In the genomic region with DNA sequence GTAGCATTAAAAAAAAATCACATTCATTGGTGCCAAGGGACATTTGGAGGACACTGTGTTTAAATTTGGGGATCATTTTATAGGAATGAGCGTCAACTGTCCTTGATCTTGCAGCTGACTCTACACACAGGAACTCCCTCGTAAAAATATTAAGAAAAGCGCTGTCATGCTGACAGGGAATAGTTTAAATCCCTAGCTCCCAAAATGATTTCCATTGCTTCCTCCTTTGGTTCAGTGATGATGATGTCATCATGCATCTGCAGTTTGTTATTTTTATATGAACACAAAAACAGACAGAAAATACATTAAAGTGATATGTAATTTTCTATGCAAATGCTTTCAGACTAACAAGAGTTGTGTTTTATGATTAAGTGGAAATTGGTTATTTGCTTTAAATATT, we compare ENCODE assay signal across 24 cellular contexts.
"Had no signal": no experiment of that assay in that cellular context is flagged by ENCODE, and none has a peak within 500 bp of the region (broad histone marks: within the 10 kb centered on the region; RNA-seq: fewer than 3 reads in every experiment).

No MANE protein-coding gene starts in this region.

- H3K27ac Mint-ChIP-seq: activated CD8-positive, alpha-beta T cell treated with anti-CD3 and anti-CD28 coated beads, Interleukin-2, amount 10 ng/mL, durations not matched to agents 7 days and 5 days; activated naive CD4-positive, alpha-beta T cell treated with anti-CD3 and anti-CD28 coated beads, Interleukin-2, amount 50 U/mL, for 24 hours; activated T-helper 1 cell treated with anti-CD3 and anti-CD28 coated beads, Interleukin-12 subunit alpha, Interleukin-12 subunit beta, Interleukin-2, Interleukin-4 antibody, amounts not matched to agents 30 ng/mL and 10 ng/mL and 1 ng/mL, durations not matched to agents 14 hours and 24 hours and 36 hours; effector memory CD8-positive, alpha-beta T cell; natural killer cell; progenitor cell of endocrine pancreas had no signal

- H3K27ac ChIP-seq: esophagus muscularis mucosa, tibial artery, WERI-Rb-1 had no signal

- H3K9me3 Mint-ChIP-seq: activated naive CD4-positive, alpha-beta T cell treated with anti-CD3 and anti-CD28 coated beads, Interleukin-2, amount 50 U/mL, for 24 hours; activated T-helper 1 cell treated with anti-CD3 and anti-CD28 coated beads, Interleukin-12 subunit alpha, Interleukin-12 subunit beta, Interleukin-2, Interleukin-4 antibody, amounts not matched to agents 30 ng/mL and 10 ng/mL and 1 ng/mL, durations not matched to agents 14 hours and 24 hours and 36 hours; brain; effector memory CD8-positive, alpha-beta T cell; natural killer cell had no signal

- H3K4me3 Mint-ChIP-seq: activated CD8-positive, alpha-beta T cell treated with anti-CD3 and anti-CD28 coated beads, Interleukin-2, amount 10 ng/mL, durations not matched to agents 7 days and 5 days; activated naive CD4-positive, alpha-beta T cell treated with anti-CD3 and anti-CD28 coated beads, Interleukin-2, amount 50 U/mL, for 24 hours; activated T-helper 1 cell treated with anti-CD3 and anti-CD28 coated beads, Interleukin-12 subunit alpha, Interleukin-12 subunit beta, Interleukin-2, Interleukin-4 antibody, amounts not matched to agents 30 ng/mL and 10 ng/mL and 1 ng/mL, durations not matched to agents 14 hours and 24 hours and 36 hours; brain; effector memory CD8-positive, alpha-beta T cell; natural killer cell had no signal

- ATAC-seq: activated CD8-positive, alpha-beta T cell treated with anti-CD3 and anti-CD28 coated beads, Interleukin-2, amount 10 ng/mL, durations not matched to agents 7 days and 5 days; effector memory CD8-positive, alpha-beta T cell; left lobe of liver; natural killer cell; stimulated activated naive CD8-positive, alpha-beta T cell treated with anti-CD3 and anti-CD28 coated beads, Interleukin-15, Interleukin-2, amounts not matched to agents 100 U/mL and 50 U/mL, for 24 hours had no signal

- H3K4me1 ChIP-seq: tibial artery had no signal

- H3K4me3 ChIP-seq: esophagus muscularis mucosa, tibial artery had no signal

- H3K36me3 ChIP-seq: esophagus muscularis mucosa, tibial artery, WERI-Rb-1 had no signal

- H3K27me3 ChIP-seq: esophagus muscularis mucosa, tibial artery had no signal

- DNase-seq: activated CD4-positive, alpha-beta T cell treated with anti-CD3 and anti-CD28 coated beads, Interleukin-2, amount 50 U/mL, for 1 hour; activated CD4-positive, CD25-positive, alpha-beta regulatory T cell treated with anti-CD3 and anti-CD28 coated beads, Interleukin-2, amount 50 U/mL, for 72 hours; activated CD8-positive, alpha-beta T cell treated with anti-CD3 and anti-CD28 coated beads, Interleukin-2, amount 10 ng/mL, durations not matched to agents 7 days and 5 days; activated gamma-delta T cell treated with Interleukin-2 at 50 U/mL for 16 hours; aorta; caudate nucleus; effector memory CD8-positive, alpha-beta T cell; kidney; midbrain; natural killer cell; retina; stimulated activated CD4-positive, alpha-beta T cell treated with anti-CD3 and anti-CD28 coated beads, Interleukin-12 subunit alpha, Interleukin-12 subunit beta, amount 100 ng/mL, for 4 hours; stimulated activated CD4-positive, alpha-beta T cell treated with anti-CD3 and anti-CD28 coated beads, Interleukin-4, amount 100 ng/mL, for 4 hours; stimulated activated naive CD8-positive, alpha-beta T cell treated with anti-CD3 and anti-CD28 coated beads, Interleukin-15, Interleukin-2, amounts not matched to agents 100 U/mL and 50 U/mL, for 24 hours; substantia nigra; T-helper 1 cell; tibial artery; WERI-Rb-1 had no signal

- H3K27me3 Mint-ChIP-seq: activated naive CD4-positive, alpha-beta T cell treated with anti-CD3 and anti-CD28 coated beads, Interleukin-2, amount 50 U/mL, for 24 hours; brain; effector memory CD8-positive, alpha-beta T cell; progenitor cell of endocrine pancreas had no signal

- H3K9me3 ChIP-seq: esophagus muscularis mucosa, tibial artery had no signal

- H3K4me1 Mint-ChIP-seq: activated naive CD4-positive, alpha-beta T cell treated with anti-CD3 and anti-CD28 coated beads, Interleukin-2, amount 50 U/mL, for 24 hours had no signal

- H3K36me3 Mint-ChIP-seq: brain, natural killer cell had no signal
